8 cellular contexts compared by ENCODE assay signal in the genomic region with DNA sequence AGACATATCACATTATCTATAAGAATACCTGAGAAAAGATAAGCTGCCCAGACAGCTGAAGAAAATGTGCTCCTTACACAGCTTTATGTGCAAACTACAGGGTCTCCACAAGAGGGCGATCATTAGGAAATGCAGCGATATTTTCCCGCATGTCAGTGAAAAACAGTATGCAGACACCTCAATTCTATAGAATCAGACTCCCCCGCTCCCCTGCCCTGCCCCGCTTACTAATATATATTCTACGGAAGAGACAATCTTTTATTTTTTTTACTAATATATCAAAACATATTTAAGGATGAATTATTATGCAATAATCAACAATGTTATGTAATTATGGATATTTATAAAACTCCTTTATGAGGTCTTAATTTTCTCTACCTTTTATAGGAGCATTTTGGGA.
A peak's percentile ranks its signal among the peaks of the same experiment; 100 is the strongest.
DNase-seq lines count a peak whose midpoint lies in the region; ATAC-seq, FAIRE-seq and TF ChIP-seq lines count a peak whose summit lies in the region.

No MANE protein-coding gene starts in this region.

- 4 to 14% (median 12%) methylated on average over 6 of the region's 6 CpGs for WGBS in small intestine, 3 donors

- H3K4me1 Mint-ChIP-seq in activated naive CD8-positive, alpha-beta T cell treated with anti-CD3 and anti-CD28 coated beads for 36 hours = no peaks in the 10 kb centered on the region

- H3K36me3 Mint-ChIP-seq in activated naive CD8-positive, alpha-beta T cell treated with anti-CD3 and anti-CD28 coated beads for 36 hours = no peaks in the 10 kb centered on the region

- no peak overlapping the region for H3K4me3 Mint-ChIP-seq in activated naive CD8-positive, alpha-beta T cell treated with anti-CD3 and anti-CD28 coated beads for 36 hours

- in situ Hi-C loops in Caki2 (cut with HindIII; ENCODE audit: low pct_unique_long_range_greater_than_20kb, low sequenced_read_pairs) = no loop called here

- no peaks in the 10 kb centered on the region for H3K27me3 ChIP-seq in left ventricle myocardium inferior (ENCODE audit: low read depth)
- no peaks in the 10 kb centered on the region for H3K27me3 ChIP-seq in small intestine (ENCODE audit: control insufficient read depth in 2 of 2, insufficient read depth in 2 of 2, low read length in 2 of 2)

- H3K9me3 ChIP-seq in left ventricle myocardium inferior (replicated peaks) (no peaks in the 10 kb centered on the region), small intestine (ENCODE audit: control insufficient read depth, low read depth) (no peaks in the 10 kb centered on the region)

- H3K4me3 ChIP-seq in left ventricle myocardium inferior (no peak overlapping the region), small intestine (ENCODE audit: low read depth in 1 of 2, low read length in 2 of 2) (no peak overlapping the region)

- DNase-seq in Caki2 (ENCODE audit: low read depth) (peak; percentile 10), NCI-H226 (peak; percentile 28), left ventricle myocardium inferior (no peak), small intestine (peak; percentile 65)
- peak; percentile 3 for DNase-seq in activated naive CD8-positive, alpha-beta T cell treated with anti-CD3 and anti-CD28 coated beads for 36 hours
- no peak for DNase-seq in activated naive CD4-positive, alpha-beta T cell treated with Interleukin-2 at 50 U/mL for 16 hours

- H3K27me3 Mint-ChIP-seq in activated naive CD8-positive, alpha-beta T cell treated with anti-CD3 and anti-CD28 coated beads for 36 hours = no peaks in the 10 kb centered on the region

- H3K27ac ChIP-seq in left ventricle myocardium inferior (replicated peaks) = no peak overlapping the region
- no peak overlapping the region for H3K27ac ChIP-seq in small intestine (ENCODE audit: low read depth in 1 of 2, low read length in 1 of 2)

- peak; percentile 78 for TF ChIP-seq CTCF in left ventricle myocardium inferior (IDR thresholded peaks at IDR 0.05; ENCODE audit: borderline replicate concordance)

- ATAC-seq in GM18873 (IDR thresholded peaks at IDR 0.05; ENCODE audit: low FRiP score, unreplicated experiment) = peak; percentile 81
- peak; percentile 91 for ATAC-seq in HG03095 (IDR thresholded peaks at IDR 0.05; ENCODE audit: unreplicated experiment)

- intact Hi-C loops in left ventricle myocardium inferior (cut with micrococcal nuclease) = loop anchor here (5.0 kb wide), 1 partner anchor 276 kb away; no protein-coding TSS in a partner anchor

- H3K4me1 ChIP-seq in left ventricle myocardium inferior = no peaks in the 10 kb centered on the region
- no peaks in the 10 kb centered on the region for H3K4me1 ChIP-seq in small intestine (ENCODE audit: control insufficient read depth in 2 of 2, insufficient read depth in 1 of 2, low read depth in 1 of 2, low read length in 1 of 2)

- H3K36me3 ChIP-seq in left ventricle myocardium inferior (no peaks in the 10 kb centered on the region), small intestine (ENCODE audit: control insufficient read depth in 2 of 2, insufficient read depth in 2 of 2, low read length in 2 of 2) (no peaks in the 10 kb centered on the region)

- H3K27ac Mint-ChIP-seq in activated naive CD8-positive, alpha-beta T cell treated with anti-CD3 and anti-CD28 coated beads for 36 hours = no peak overlapping the region

- FAIRE-seq in small intestine (lab: Jason Lieb, UNC) = no peak

- no peaks in the 10 kb centered on the region for H3K9me3 Mint-ChIP-seq in activated naive CD8-positive, alpha-beta T cell treated with anti-CD3 and anti-CD28 coated beads for 36 hours

Comparison
In these comparisons a context has a peak if more than half of its experiments do, and no peak if none do; other contexts are left out.
1. DNase-seq: peak in Caki2 (single experiment), NCI-H226 (single experiment), activated naive CD8-positive, alpha-beta T cell treated with anti-CD3 and anti-CD28 coated beads for 36 hours (single experiment) and small intestine (single experiment); none in left ventricle myocardium inferior (single experiment) and activated naive CD4-positive, alpha-beta T cell treated with Interleukin-2 at 50 U/mL for 16 hours (single experiment).